In the genomic region with DNA sequence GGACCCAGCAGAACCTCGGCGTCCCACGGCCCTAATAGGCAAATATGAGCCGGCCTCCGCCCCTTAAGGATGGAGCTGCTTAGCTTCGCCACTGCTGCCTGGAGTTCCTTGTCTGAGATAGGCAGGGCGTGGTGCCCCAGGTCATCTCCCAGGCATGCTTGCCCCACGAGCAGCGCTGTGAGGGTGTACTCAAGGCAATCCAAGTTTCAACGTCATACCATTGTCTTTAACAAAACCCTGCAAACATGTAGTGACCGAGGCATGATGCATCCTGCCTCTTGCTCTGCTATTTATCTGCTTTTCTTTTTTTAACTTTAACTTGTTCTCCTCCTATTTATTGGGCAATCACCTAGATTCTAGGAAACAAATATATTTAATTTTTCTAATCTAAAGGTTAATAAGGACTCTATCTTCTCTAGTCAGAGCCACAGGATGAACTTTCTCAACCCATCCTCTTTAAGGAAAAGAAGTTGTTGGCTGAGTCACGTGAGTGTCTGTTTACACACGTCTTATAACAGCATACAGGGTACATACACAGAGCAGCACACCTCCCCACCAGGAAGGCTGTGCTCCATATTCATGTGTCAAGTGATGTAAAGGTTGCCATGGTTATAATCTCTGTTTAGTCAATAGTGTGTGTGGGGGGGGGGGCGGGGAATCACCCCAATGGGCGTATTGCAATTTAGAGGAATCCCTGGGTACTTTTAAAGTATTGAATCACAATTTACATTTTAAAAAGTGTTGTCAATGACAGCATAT, we compare ENCODE assay signal across 11 cellular contexts. TPM values are rescaled to one million over a fixed set of nuclear protein-coding genes. Genes with fewer than 3 reads are reported as not detected.
DNase-seq lines count a peak whose midpoint lies in the region; ATAC-seq and TF ChIP-seq lines count a peak whose summit lies in the region.
"Had no signal": no experiment of that assay in that cellular context is flagged by ENCODE, and none has a peak within 500 bp of the region (broad histone marks: within the 10 kb centered on the region; RNA-seq: fewer than 3 reads in every experiment).

No MANE protein-coding gene starts in this region.

- WGBS in endodermal cell (ENCODE audit: insufficient coverage in 1 of 2, insufficient read length in 1 of 2), 2 experiments = 83 to 85% methylated on average over 11 to 14 of the region's 15 CpGs

- H3K27ac Mint-ChIP-seq in endodermal cell = no peak overlapping the region
- H3K27ac Mint-ChIP-seq: brain had no signal

- H3K4me1 ChIP-seq in endodermal cell (ENCODE audit: control insufficient read depth, insufficient read depth, low read length) = peaks cover 19% of the 10 kb centered on the region

- no peaks in the 10 kb centered on the region for H3K9me3 Mint-ChIP-seq in endodermal cell

- H3K36me3 ChIP-seq in endodermal cell (ENCODE audit: control insufficient read depth, insufficient read depth, low read length) = no peaks in the 10 kb centered on the region

- H3K9ac ChIP-seq in endodermal cell (ENCODE audit: extremely low read depth, low read length, poor library complexity, severe bottlenecking) = no peak overlapping the region

- H3K4me3 Mint-ChIP-seq in endodermal cell = no peak overlapping the region
- H3K4me3 Mint-ChIP-seq: brain had no signal

- peaks cover 37% of the 10 kb centered on the region for H3K27me3 Mint-ChIP-seq in endodermal cell (ENCODE audit: insufficient read depth)

- H3K27ac ChIP-seq in endodermal cell (ENCODE audit: low read depth, low read length) = no peak overlapping the region

- H3K9me3 ChIP-seq in endodermal cell (ENCODE audit: control insufficient read depth, low read length) = no peaks in the 10 kb centered on the region

- H3K27me3 ChIP-seq in endodermal cell (ENCODE audit: control insufficient read depth, insufficient read depth, low read length, poor library complexity, severe bottlenecking) = peaks cover 30% of the 10 kb centered on the region

- H3K4me1 Mint-ChIP-seq in endodermal cell = peaks cover 54% of the 10 kb centered on the region

- ATAC-seq in HG02970 (IDR thresholded peaks at IDR 0.05; ENCODE audit: low FRiP score, unreplicated experiment) (no peak), GM21515 (IDR thresholded peaks at IDR 0.05; ENCODE audit: unreplicated experiment) (no peak), HG03457 (IDR thresholded peaks at IDR 0.05; ENCODE audit: unreplicated experiment) (no peak)

- DNase-seq in ELF-1 (ENCODE audit: low read depth, low spot score) (peak; percentile 50), NCI-H748 (lab: John Stamatoyannopoulos, UW; ENCODE audit: unreplicated experiment) (peak; percentile 77), endodermal cell (peak; percentile 57), myocyte (ENCODE audit: low read depth) (peak; percentile 53), cerebellar cortex (ENCODE audit: low spot score) (no peak)
- DNase-seq: midbrain, NCI-H1092 treated with DMSO at 0.1 percent for 48 hours had no signal

- H3K4me3 ChIP-seq in endodermal cell (ENCODE audit: low read length) = no peak overlapping the region

- H3K36me3 Mint-ChIP-seq in endodermal cell (ENCODE audit: low read depth) = no peaks in the 10 kb centered on the region
- H3K36me3 Mint-ChIP-seq: brain had no signal

- TF ChIP-seq CTCF in endodermal cell (conservative IDR thresholded peaks at IDR 0.05) = no peak

RNA-seq across cellular contexts. Expression of a gene that starts 27.3 kb away (rescaled TPM):
- total RNA-seq in endodermal cell = 10 to 100 TPM; 18.1 to 18.8 TPM
- polyA plus RNA-seq in endodermal cell (2013, experiment 1 of 2) = 30.8 TPM
- polyA plus RNA-seq in endodermal cell (2013, experiment 2 of 2) = 31.4 TPM
- total RNA-seq in myocyte = 8.7 and 9.7 TPM in 2 replicates
- 11.5 TPM for polyA plus RNA-seq in myocyte (2012)
